In genomic region chr9:110911659-110912473, GRCh38 we compare ENCODE assay signal across 13 cellular contexts.
A peak's percentile ranks its signal among the peaks of the same experiment; 100 is the strongest.
DNase-seq lines count a peak whose midpoint lies in the region; FAIRE-seq and TF ChIP-seq lines count a peak whose summit lies in the region.
"Had no signal": no experiment of that assay in that cellular context is flagged by ENCODE, and none has a peak within 500 bp of the region (broad histone marks: within the 10 kb centered on the region; RNA-seq: fewer than 3 reads in every experiment).

No MANE protein-coding gene starts in this region.

- POLR2A ChIA-PET in CD4-positive, alpha-beta memory T cell (lab: Charles Lee; ENCODE audit: partially characterized antibody) = no interaction called here

- CTCF ChIA-PET in activated naive CD4-positive, alpha-beta T cell treated with anti-CD3 and anti-CD28 coated beads, Interleukin-2, amount 10 ng/mL, durations not matched to agents 7 days and 5 days (lab: Charles Lee) = no interaction called here
- CTCF ChIA-PET in CD4-positive, alpha-beta memory T cell (lab: Charles Lee; ENCODE audit: partially characterized antibody) = no interaction called here

- H3K4me1 Mint-ChIP-seq in activated naive CD4-positive, alpha-beta T cell treated with anti-CD3 and anti-CD28 coated beads, Interleukin-2, amount 10 ng/mL, durations not matched to agents 7 days and 5 days = no peaks in the 10 kb centered on the region
- H3K4me1 Mint-ChIP-seq in CD4-positive, alpha-beta memory T cell = no peaks in the 10 kb centered on the region

- FAIRE-seq in kidney (lab: Jason Lieb, UNC) = no peak

- H3K4me3 Mint-ChIP-seq in activated naive CD4-positive, alpha-beta T cell treated with anti-CD3 and anti-CD28 coated beads, Interleukin-2, amount 10 ng/mL, durations not matched to agents 7 days and 5 days = no peak overlapping the region
- H3K4me3 Mint-ChIP-seq in CD4-positive, alpha-beta memory T cell = no peak overlapping the region

- H3K9me3 ChIP-seq in adipocyte (ENCODE audit: control insufficient read depth, low read length) (peaks cover 15% of the 10 kb centered on the region), prostate gland (no peaks in the 10 kb centered on the region), kidney (ENCODE audit: control insufficient read depth in 1 of 2, low read length in 2 of 2) (peaks cover 0 to 10% of the 10 kb centered on the region in 2 donors)
- H3K9me3 ChIP-seq in CD4-positive, alpha-beta memory T cell (ENCODE audit: control insufficient read depth in 1 of 2, low read length in 2 of 2) = peaks cover 0 to 4% of the 10 kb centered on the region in 2 donors

- peaks cover 61% of the 10 kb centered on the region for H3K4me1 ChIP-seq in adipocyte (ENCODE audit: control insufficient read depth, insufficient read depth, low read length)
- H3K4me1 ChIP-seq in prostate gland (replicated peaks) = no peaks in the 10 kb centered on the region
- H3K4me1 ChIP-seq in kidney (ENCODE audit: control insufficient read depth in 1 of 2, insufficient read depth in 1 of 2, low read depth in 1 of 2, low read length in 2 of 2) = no peaks in the 10 kb centered on the region
- H3K4me1 ChIP-seq in CD4-positive, alpha-beta memory T cell (ENCODE audit: insufficient read depth, low read length) = no peaks in the 10 kb centered on the region

- H3K27ac ChIP-seq in prostate gland = peak overlapping the region; percentile 46 to 51
- no peak overlapping the region for H3K27ac ChIP-seq in kidney (ENCODE audit: low read depth in 2 of 2, low read length in 2 of 2)
- no peak overlapping the region for H3K27ac ChIP-seq in CD4-positive, alpha-beta memory T cell (ENCODE audit: low read depth, low read length)
- H3K27ac ChIP-seq: foreskin keratinocyte had no signal

- DNase-seq in AG09319 (ENCODE audit: extremely low read depth, low read depth) (peak; percentile 74), adipocyte (ENCODE audit: low read depth) (peak; percentile 93), fibroblast of the aortic adventitia (ENCODE audit: low read depth) (peak; percentile 95), prostate gland (ENCODE audit: low spot score) (no peak), kidney (no peak), middle frontal gyrus (ENCODE audit: extremely low spot score, low spot score) (no peak)
- DNase-seq in activated naive CD4-positive, alpha-beta T cell treated with anti-CD3 and anti-CD28 coated beads, Interleukin-2, amount 10 ng/mL, durations not matched to agents 7 days and 5 days = no peak
- DNase-seq in CD4-positive, alpha-beta memory T cell = no peak
- DNase-seq: activated CD8-positive, alpha-beta memory T cell treated with anti-CD3 and anti-CD28 coated beads, Interleukin-2, amount 50 U/mL, for 48 hours; AML-193; NCI-H1048; NCI-H446 had no signal

- H3K36me3 ChIP-seq in adipocyte (ENCODE audit: control insufficient read depth, insufficient read depth, low read length, severe bottlenecking) (peaks cover 17% of the 10 kb centered on the region), prostate gland (no peaks in the 10 kb centered on the region), kidney (ENCODE audit: control insufficient read depth in 1 of 2, insufficient read depth in 2 of 2, low read length in 2 of 2) (no peaks in the 10 kb centered on the region)
- no peaks in the 10 kb centered on the region for H3K36me3 ChIP-seq in CD4-positive, alpha-beta memory T cell (ENCODE audit: insufficient read depth, low read length)

- H3K27me3 Mint-ChIP-seq in activated naive CD4-positive, alpha-beta T cell treated with anti-CD3 and anti-CD28 coated beads, Interleukin-2, amount 10 ng/mL, durations not matched to agents 7 days and 5 days = no peaks in the 10 kb centered on the region
- peaks cover 0 to 2% of the 10 kb centered on the region in 2 donors for H3K27me3 Mint-ChIP-seq in CD4-positive, alpha-beta memory T cell

- H3K27ac Mint-ChIP-seq in activated naive CD4-positive, alpha-beta T cell treated with anti-CD3 and anti-CD28 coated beads, Interleukin-2, amount 10 ng/mL, durations not matched to agents 7 days and 5 days = no peak overlapping the region
- H3K27ac Mint-ChIP-seq in CD4-positive, alpha-beta memory T cell = no peak overlapping the region

- WGBS in prostate gland = 46% methylated on average over 4 of the region's 4 CpGs

- TF ChIP-seq CTCF in AG09319 (IDR thresholded peaks at IDR 0.05; ENCODE audit: low read depth, low read length) = no peak
- TF ChIP-seq CTCF in fibroblast of the aortic adventitia (IDR thresholded peaks at IDR 0.05; ENCODE audit: insufficient read depth, low read length) = no peak
- TF ChIP-seq CTCF in prostate gland (IDR thresholded peaks at IDR 0.05) = no peak
- no peak for TF ChIP-seq CTCF in kidney (IDR thresholded peaks at IDR 0.05; ENCODE audit: borderline replicate concordance, extremely low read depth, insufficient read depth)

- TF ChIP-seq POLR2A in prostate gland (IDR thresholded peaks at IDR 0.05) = no peak

- H3K36me3 Mint-ChIP-seq in activated naive CD4-positive, alpha-beta T cell treated with anti-CD3 and anti-CD28 coated beads, Interleukin-2, amount 10 ng/mL, durations not matched to agents 7 days and 5 days = no peaks in the 10 kb centered on the region
- H3K36me3 Mint-ChIP-seq in CD4-positive, alpha-beta memory T cell = no peaks in the 10 kb centered on the region

- H3K27me3 ChIP-seq in adipocyte (replicated peaks; ENCODE audit: control insufficient read depth, insufficient read depth, low read length) (no peaks in the 10 kb centered on the region), prostate gland (replicated peaks; ENCODE audit: insufficient read depth) (no peaks in the 10 kb centered on the region)
- no peaks in the 10 kb centered on the region for H3K27me3 ChIP-seq in CD4-positive, alpha-beta memory T cell (ENCODE audit: insufficient read depth, low read length)
- H3K27me3 ChIP-seq: foreskin keratinocyte had no signal

- H3K4me3 ChIP-seq in adipocyte (ENCODE audit: low read length) (peak overlapping the region; percentile 69), fibroblast of the aortic adventitia (ENCODE audit: low read depth, low read length) (no peak overlapping the region), prostate gland (no peak overlapping the region), kidney (ENCODE audit: low read length in 2 of 2) (no peak overlapping the region)
- H3K4me3 ChIP-seq in CD4-positive, alpha-beta memory T cell (ENCODE audit: low read length in 2 of 2) = no peak overlapping the region

- peaks cover 8% of the 10 kb centered on the region for H3K9me3 Mint-ChIP-seq in activated naive CD4-positive, alpha-beta T cell treated with anti-CD3 and anti-CD28 coated beads, Interleukin-2, amount 10 ng/mL, durations not matched to agents 7 days and 5 days
- H3K9me3 Mint-ChIP-seq in CD4-positive, alpha-beta memory T cell = peaks cover 0 to 18% (median 7%) of the 10 kb centered on the region in 8 donors

- H3K9ac ChIP-seq in adipocyte (ENCODE audit: low read length) = peak overlapping the region; percentile 86
- H3K9ac ChIP-seq in kidney (ENCODE audit: low read length in 2 of 2) = no peak overlapping the region

- intact Hi-C loops in prostate gland (cut with DNase I) (no loop called here), kidney (cut with DNase I) (no loop called here)
- intact Hi-C loops in CD4-positive, alpha-beta memory T cell (cut with micrococcal nuclease) = no loop called here

Comparison
In these comparisons a context has a peak if more than half of its experiments do, and no peak if none do; other contexts are left out.
1. DNase-seq: peak in AG09319 (single experiment), adipocyte (single experiment) and fibroblast of the aortic adventitia (single experiment); none in prostate gland (single experiment), activated naive CD4-positive, alpha-beta T cell treated with anti-CD3 and anti-CD28 coated beads, Interleukin-2, amount 10 ng/mL, durations not matched to agents 7 days and 5 days (single experiment), kidney (single experiment), middle frontal gyrus (single experiment) and CD4-positive, alpha-beta memory T cell (0 of 5).
2. H3K27ac ChIP-seq: peak in prostate gland (2 of 2); none in kidney (0 of 2) and CD4-positive, alpha-beta memory T cell (single experiment).